Comparison of ENCODE assay signal across 9 cellular contexts in genomic region chr13:108220042-108220441, GRCh38. TPM values are rescaled to one million over a fixed set of nuclear protein-coding genes. Genes with fewer than 3 reads are reported as not detected.
DNase-seq lines count a peak whose midpoint lies in the region; ATAC-seq and TF ChIP-seq lines count a peak whose summit lies in the region.
"Had no signal": no experiment of that assay in that cellular context is flagged by ENCODE, and none has a peak within 500 bp of the region (broad histone marks: within the 10 kb centered on the region; RNA-seq: fewer than 3 reads in every experiment).

No MANE protein-coding gene starts in this region.

- H3K9me3 ChIP-seq in cardiac muscle cell (ENCODE audit: low read depth) = no peaks in the 10 kb centered on the region
- no peaks in the 10 kb centered on the region for H3K9me3 ChIP-seq in right atrium auricular region
- H3K9me3 ChIP-seq in PC-3 (ENCODE audit: low read length) = no peaks in the 10 kb centered on the region
- no peaks in the 10 kb centered on the region for H3K9me3 ChIP-seq in esophagus squamous epithelium
- no peaks in the 10 kb centered on the region for H3K9me3 ChIP-seq in stomach

- H3K9ac ChIP-seq in PC-3 (ENCODE audit: low read length) = peak overlapping the region; percentile 90; the same call in 1 of the 2 replicates

- BruUV-seq in PC-3 (replicated peaks; lab: Mats Ljungman, UMichigan) = no TSS peak

- no peak overlapping the region for H2AFZ ChIP-seq in PC-3 (ENCODE audit: low read length)

- H3K4me3 ChIP-seq in cardiac muscle cell = peak overlapping the region; percentile 87
- no peak overlapping the region for H3K4me3 ChIP-seq in right atrium auricular region
- peak overlapping the region; percentile 83 for H3K4me3 ChIP-seq in PC-3 (ENCODE audit: low read length)
- peak overlapping the region in 2 of 4 donors; percentile 76 to 100 for H3K4me3 ChIP-seq in esophagus squamous epithelium
- H3K4me3 ChIP-seq in stomach = peak overlapping the region in 3 of 4 donors; percentile 80 to 96 (median 89)

- intact Hi-C loops in PC-3 (cut with micrococcal nuclease) = no loop called here
- intact Hi-C loops in esophagus squamous epithelium (cut with DNase I) = no loop called here
- intact Hi-C loops in stomach (cut with DNase I; ENCODE audit: low total_unique reads) = no loop called here

- WGBS in esophagus squamous epithelium, 2 donors = 8 to 19% methylated on average over 1 of the region's 1 CpG
- 7 to 37% (median 29%) methylated on average over 1 of the region's 1 CpG for WGBS in stomach, 5 donors

- CTCF ChIA-PET in PC-3 (lab: Charles Lee) = no interaction called here

- H3K27me3 ChIP-seq in cardiac muscle cell (no peaks in the 10 kb centered on the region), right atrium auricular region (no peaks in the 10 kb centered on the region), PC-3 (ENCODE audit: low read length) (no peaks in the 10 kb centered on the region), esophagus squamous epithelium (no peaks in the 10 kb centered on the region), stomach (no peaks in the 10 kb centered on the region)

- POLR2A ChIA-PET in PC-3 (lab: Charles Lee; ENCODE audit: unreplicated experiment) = no interaction called here

- peak overlapping the region; percentile 94 for H3K4me2 ChIP-seq in PC-3 (ENCODE audit: low read length)

- TF ChIP-seq CTCF in cardiac muscle cell (IDR thresholded peaks at IDR 0.05; ENCODE audit: low read depth, low read length) (no peak), right atrium auricular region (IDR thresholded peaks at IDR 0.05) (no peak), PC-3 (conservative IDR thresholded peaks at IDR 0.05; ENCODE audit: low read depth, low read length) (peak; percentile 56), esophagus squamous epithelium (IDR thresholded peaks at IDR 0.05) (no peak), stomach (IDR thresholded peaks at IDR 0.05) (no peak)

- H4K20me1 ChIP-seq in PC-3 (ENCODE audit: low read length) = peaks cover 17% of the 10 kb centered on the region; the same call in 1 of the 2 replicates

- H3K27ac ChIP-seq in cardiac muscle cell = peak overlapping the region; percentile 18
- H3K27ac ChIP-seq in right atrium auricular region = no peak overlapping the region
- no peak overlapping the region for H3K27ac ChIP-seq in PC-3 (ENCODE audit: low read length)
- peak overlapping the region in 3 of 4 donors; percentile 2 to 39 (median 27) for H3K27ac ChIP-seq in esophagus squamous epithelium
- peak overlapping the region in 3 of 5 donors; percentile 88 to 93 (median 93) for H3K27ac ChIP-seq in stomach

- H3K9me2 ChIP-seq in PC-3 (replicated peaks; ENCODE audit: low read length) = no peaks in the 10 kb centered on the region

- no peaks in the 10 kb centered on the region for H3F3A ChIP-seq in PC-3 (ENCODE audit: low read length, unreplicated experiment)

- TF ChIP-seq POLR2A in esophagus squamous epithelium (IDR thresholded peaks at IDR 0.05) (no peak), stomach (IDR thresholded peaks at IDR 0.05) (no peak)

- peaks cover 38% of the 10 kb centered on the region for H3K4me1 ChIP-seq in cardiac muscle cell (ENCODE audit: low read depth)
- H3K4me1 ChIP-seq in right atrium auricular region = peaks cover 0 to 63% of the 10 kb centered on the region in 2 donors
- peaks cover 15% of the 10 kb centered on the region; the same call in 1 of the 2 replicates for H3K4me1 ChIP-seq in PC-3 (ENCODE audit: insufficient read depth, low read length)
- H3K4me1 ChIP-seq in esophagus squamous epithelium = peaks cover 25 to 79% (median 32%) of the 10 kb centered on the region in 3 donors
- peaks cover 27 to 84% (median 51%) of the 10 kb centered on the region in 4 donors for H3K4me1 ChIP-seq in stomach

- no peak for DNase-seq in cardiac muscle cell (ENCODE audit: low read depth in 1 of 2, low spot score in 1 of 2)
- no peak for DNase-seq in right atrium auricular region (ENCODE audit: low spot score)
- peak; percentile 70 for DNase-seq in PC-3
- no peak for DNase-seq in esophagus squamous epithelium (lab: John Stamatoyannopoulos, UW)
- peak; percentile 66 for DNase-seq in stomach
- DNase-seq in occipital lobe (lab: John Stamatoyannopoulos, UW) = no peak
- DNase-seq: NCI-H774 had no signal

- ATAC-seq in PC-3 (no peak), HG02678 (IDR thresholded peaks at IDR 0.05; ENCODE audit: unreplicated experiment) (no peak), GM21723 (IDR thresholded peaks at IDR 0.05; ENCODE audit: unreplicated experiment) (no peak)

- TF ChIP-seq EP300 in stomach (IDR thresholded peaks at IDR 0.05) = no peak

- H3K36me3 ChIP-seq in cardiac muscle cell = no peaks in the 10 kb centered on the region
- no peaks in the 10 kb centered on the region for H3K36me3 ChIP-seq in right atrium auricular region
- H3K36me3 ChIP-seq in PC-3 (ENCODE audit: low read depth, low read length) = no peaks in the 10 kb centered on the region
- H3K36me3 ChIP-seq in esophagus squamous epithelium = no peaks in the 10 kb centered on the region
- H3K36me3 ChIP-seq in stomach = no peaks in the 10 kb centered on the region

- peaks cover 75% of the 10 kb centered on the region for H3K79me2 ChIP-seq in PC-3 (ENCODE audit: low read length)

RNA-seq across cellular contexts. Expression of gene ABHD13, which starts 1.9 kb away (rescaled TPM):
- 14.2 and 18.0 TPM in 2 replicates for total RNA-seq in cardiac muscle cell
- polyA plus RNA-seq in cardiac muscle cell = 19.8 and 20.3 TPM in 2 replicates
- total RNA-seq in right atrium auricular region = 1 to 10 TPM; 5.9 TPM
- total RNA-seq in PC-3 (2014; rRNA removed) = 2.9 and 3.9 TPM in 2 replicates
- 10 to 100 TPM in 1 of 4 donors, 1 to 10 TPM in 3; 6.8 to 12.2 (median 8.4) TPM for total RNA-seq in esophagus squamous epithelium
- 10 to 100 TPM in 2 of 5 donors, 1 to 10 TPM in 3; 1.4 to 25.3 (median 7.7) TPM for total RNA-seq in stomach
- 1 to 10 TPM; 2.9 to 3.4 (median 3.2) TPM for polyA plus RNA-seq in stomach
- 19.7 TPM for total RNA-seq in occipital lobe

RNA-seq across cellular contexts. Expression of gene LIG4, which starts 4.7 kb away (rescaled TPM):
- total RNA-seq in cardiac muscle cell (9.9 and 16.2 TPM in 2 replicates), right atrium auricular region (10 to 100 TPM in 1 of 2 donors, 1 to 10 TPM in 1; 9.2 to 11.3 TPM), PC-3 (2014; rRNA removed) (4.6 and 5.4 TPM in 2 replicates), esophagus squamous epithelium (1 to 10 TPM; 5.9 to 9.4 (median 7.8) TPM), stomach (10 to 100 TPM in 2 of 5 donors, 1 to 10 TPM in 2, not detected in 1; 7.6 to 13.9 (median 11.0) TPM), occipital lobe (19.8 TPM)
- polyA plus RNA-seq in cardiac muscle cell (8.9 and 14.4 TPM in 2 replicates), stomach (1 to 10 TPM; 4.0 to 5.8 (median 4.3) TPM)

RNA-seq across cellular contexts. Expression of gene TNFSF13B, which starts 49.5 kb away (rescaled TPM):
- total RNA-seq in cardiac muscle cell (0.46 and 0.69 TPM in 2 replicates), right atrium auricular region (1 to 10 TPM in 1 of 2 donors, under 1 TPM in 1; 0.26 to 1.4 TPM), PC-3 (2014; rRNA removed) (2.6 TPM in 1 of 2 replicates, not detected in the other), esophagus squamous epithelium (1 to 10 TPM in 2 of 4 donors, under 1 TPM in 1, not detected in 1; 0.31 to 2.1 (median 1.6) TPM), stomach (10 to 100 TPM in 1 of 5 donors, 1 to 10 TPM in 3, under 1 TPM in 1; 0.89 to 12.3 (median 3.5) TPM), occipital lobe (0.78 TPM)
- polyA plus RNA-seq in cardiac muscle cell (0.56 and 2.4 TPM in 2 replicates), stomach (10 to 100 TPM in 1 of 3 donors, 1 to 10 TPM in 2; 2.0 to 11.0 (median 2.8) TPM)

Comparison
In these comparisons a context has a peak if more than half of its experiments do, and no peak if none do; other contexts are left out.
1. H3K27ac ChIP-seq: peak in cardiac muscle cell (single experiment), esophagus squamous epithelium (3 of 4) and stomach (3 of 5); none in right atrium auricular region (0 of 2) and PC-3 (single experiment).
2. H3K4me3 ChIP-seq: peak in cardiac muscle cell (single experiment), PC-3 (single experiment) and stomach (3 of 4); none in right atrium auricular region (0 of 2).
3. DNase-seq: peak in PC-3 (single experiment) and stomach (single experiment); none in cardiac muscle cell (0 of 2), right atrium auricular region (single experiment), esophagus squamous epithelium (single experiment) and occipital lobe (single experiment).